Comparison of ENCODE assay signal across 1 cellular context in genomic region chr16:24844101-24845030, GRCh38.
TF ChIP-seq lines count a peak whose summit lies in the region.

No MANE protein-coding gene starts in this region.

TF ChIP-seq in K562, 482 proteins besides CTCF, POLR2A, EP300 and RAD21 (continues in another document):
- TF ChIP-seq ARID3B (CRISPR knock-in tag; IDR thresholded peaks at IDR 0.05; ENCODE audit: borderline replicate concordance) (no peak), ZNF124 (CRISPR knock-in tag; IDR thresholded peaks at IDR 0.05) (no peak), FOXP4 (CRISPR knock-in tag; IDR thresholded peaks at IDR 0.05; ENCODE audit: borderline replicate concordance) (no peak), KAT7 (CRISPR knock-in tag; IDR thresholded peaks at IDR 0.05; ENCODE audit: borderline replicate concordance) (no peak), CTCFL (IDR thresholded peaks at IDR 0.05; ENCODE audit: borderline replicate concordance, insufficient read depth, low read depth, low read length, poor library complexity, severe bottlenecking) (no peak), ZNF75A (CRISPR knock-in tag; IDR thresholded peaks at IDR 0.05) (no peak), CEBPB (tag; IDR thresholded peaks at IDR 0.05) (no peak), MXI1 (IDR thresholded peaks at IDR 0.05; ENCODE audit: low read depth, low read length) (0 out of 2 replicates have a peak, but pooled peaks have one; percentile 26), ZNF717 (CRISPR knock-in tag; IDR thresholded peaks at IDR 0.05) (no peak), ZNF224 (CRISPR knock-in tag; IDR thresholded peaks at IDR 0.05) (no peak), GMEB1 (CRISPR knock-in tag; IDR thresholded peaks at IDR 0.05) (no peak), ZNF583 (CRISPR knock-in tag; IDR thresholded peaks at IDR 0.05) (no peak), TFAM (CRISPR knock-in tag; conservative IDR thresholded peaks at IDR 0.05) (no peak), CREM (IDR thresholded peaks at IDR 0.05; ENCODE audit: low read depth) (peak; percentile 60), STAT5A (IDR thresholded peaks at IDR 0.05; ENCODE audit: borderline replicate concordance, low read length) (peak; percentile 68), ZNF184 (CRISPR knock-in tag; IDR thresholded peaks at IDR 0.05) (no peak), FUS (optimal IDR thresholded peaks at IDR 0.05; ENCODE audit: low read depth, low read length) (no peak), ZNF12 (CRISPR knock-in tag; IDR thresholded peaks at IDR 0.05) (no peak), PPARD (CRISPR knock-in tag; IDR thresholded peaks at IDR 0.05) (no peak), ZKSCAN1 (IDR thresholded peaks at IDR 0.05; ENCODE audit: low read depth, low read length) (no peak), RBM34 (IDR thresholded peaks at IDR 0.05; ENCODE audit: borderline replicate concordance, insufficient read depth, low read length) (no peak), STAT5B (CRISPR knock-in tag; IDR thresholded peaks at IDR 0.05) (no peak), ATF3 (IDR thresholded peaks at IDR 0.05) (peak; percentile 99), ATF3 (CRISPR knock-in tag; conservative IDR thresholded peaks at IDR 0.05) (peak; percentile 97), MCM3 (IDR thresholded peaks at IDR 0.05) (no peak), ARID4B (CRISPR knock-in tag; IDR thresholded peaks at IDR 0.05) (no peak), ZNF518B (CRISPR knock-in tag; IDR thresholded peaks at IDR 0.05) (no peak), TAF9B (IDR thresholded peaks at IDR 0.05; ENCODE audit: partially characterized antibody) (peak; percentile 27), HMGXB4 (CRISPR knock-in tag; IDR thresholded peaks at IDR 0.05) (no peak), SRSF3 (IDR thresholded peaks at IDR 0.05; ENCODE audit: insufficient read depth, low read length) (no peak), CCNT2 (IDR thresholded peaks at IDR 0.05; ENCODE audit: borderline replicate concordance, extremely low read depth, insufficient read length, low read depth, low read length) (no peak), GABPB1 (CRISPR knock-in tag; IDR thresholded peaks at IDR 0.05) (no peak), ZFPM2 (CRISPR knock-in tag; IDR thresholded peaks at IDR 0.05) (no peak), DIDO1 (tag; IDR thresholded peaks at IDR 0.05; ENCODE audit: low read depth) (no peak), CLOCK (CRISPR knock-in tag; IDR thresholded peaks at IDR 0.05; ENCODE audit: borderline replicate concordance) (no peak), TRIM28 (IDR thresholded peaks at IDR 0.05) (peak; percentile 44; the same call in 1 of the 2 replicates), ZNF253 (CRISPR knock-in tag; conservative IDR thresholded peaks at IDR 0.05) (no peak), ZNF395 (CRISPR knock-in tag; IDR thresholded peaks at IDR 0.05) (no peak)
